ENCODE assay signal across 13 cellular contexts in the genomic region with DNA sequence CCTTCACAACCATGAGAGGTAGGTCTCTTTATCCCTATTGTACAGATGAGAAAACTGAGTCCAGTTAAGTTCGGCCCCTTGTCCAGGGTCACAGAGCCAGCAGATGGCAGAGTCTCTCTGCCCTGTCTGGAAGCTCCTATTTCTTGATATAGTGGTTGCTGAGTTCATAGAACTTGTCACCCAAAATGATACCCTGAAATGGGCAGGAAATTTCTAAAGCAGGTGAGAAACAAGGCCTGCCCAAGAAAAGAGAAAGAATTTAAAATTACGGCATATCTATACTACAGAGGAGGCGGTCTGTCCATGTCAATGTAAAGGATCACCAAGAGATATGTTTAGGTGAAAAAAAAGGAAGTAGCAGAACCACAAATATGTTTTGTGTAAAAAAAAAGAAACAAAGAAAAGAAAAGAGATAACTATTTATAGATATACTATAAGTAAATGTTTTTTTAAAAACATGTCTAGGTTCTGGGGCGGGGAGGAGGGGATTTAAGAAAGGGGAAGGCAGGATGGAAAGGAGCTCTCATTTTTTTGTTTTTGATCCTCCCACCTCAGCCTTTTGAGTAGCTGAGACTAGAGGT. TPM values are rescaled to one million over a fixed set of nuclear protein-coding genes. Genes with fewer than 3 reads are reported as not detected.
DNase-seq lines count a peak whose midpoint lies in the region; ATAC-seq and TF ChIP-seq lines count a peak whose summit lies in the region.
"Had no signal": no experiment of that assay in that cellular context is flagged by ENCODE, and none has a peak within 500 bp of the region (broad histone marks: within the 10 kb centered on the region; RNA-seq: fewer than 3 reads in every experiment).

No MANE protein-coding gene starts in this region.

- H3K36me3 ChIP-seq in spleen: no peaks in the 10 kb centered on the region
- H3K36me3 ChIP-seq: esophagus muscularis mucosa, vagina had no signal

- no peaks in the 10 kb centered on the region for H3K36me3 Mint-ChIP-seq in activated naive CD4-positive, alpha-beta T cell treated with anti-CD3 and anti-CD28 coated beads, Interleukin-2, amount 50 U/mL, for 24 hours
- H3K36me3 Mint-ChIP-seq in T-cell: no peaks in the 10 kb centered on the region

- no peaks in the 10 kb centered on the region for H3K9me3 Mint-ChIP-seq in activated naive CD4-positive, alpha-beta T cell treated with anti-CD3 and anti-CD28 coated beads, Interleukin-2, amount 50 U/mL, for 24 hours
- no peaks in the 10 kb centered on the region for H3K9me3 Mint-ChIP-seq in T-cell

- intact Hi-C loops in spleen (cut with DNase I; ENCODE audit: low total_unique reads): no loop called here

- TF ChIP-seq POLR2A in spleen (IDR thresholded peaks at IDR 0.05): no peak

- TF ChIP-seq CTCF in spleen (IDR thresholded peaks at IDR 0.05 in 8 of 11, conservative IDR thresholded peaks at IDR 0.05 in 3 of 11): peak in 1 of 11 experiments; percentile 14

- WGBS in spleen, 5 donors: 54 to 70% (median 58%) methylated on average over 4 of the region's 4 CpGs

- POLR2A ChIA-PET in T-cell (lab: Charles Lee): no interaction called here

- H3K27me3 ChIP-seq in spleen (replicated peaks in 1 of 7): no peaks in the 10 kb centered on the region
- H3K27me3 ChIP-seq: esophagus muscularis mucosa, vagina had no signal

- no peaks in the 10 kb centered on the region for H3K9me3 ChIP-seq in spleen
- H3K9me3 ChIP-seq: esophagus muscularis mucosa, vagina had no signal

- H3K27ac Mint-ChIP-seq in activated naive CD4-positive, alpha-beta T cell treated with anti-CD3 and anti-CD28 coated beads, Interleukin-2, amount 50 U/mL, for 24 hours: peak overlapping the region; percentile 38
- peak overlapping the region; percentile 1 to 53 for H3K27ac Mint-ChIP-seq in T-cell

- DNase-seq in activated naive CD4-positive, alpha-beta T cell (lab: John Stamatoyannopoulos, UW): no peak
- DNase-seq in Kasumi-1 (lab: John Stamatoyannopoulos, UW) (peak; percentile 47 to 56), T-cell (no peak), spleen (peak; percentile 6), EL (no peak)
- DNase-seq: NCI-H345 had no signal

- peak overlapping the region; percentile 20 for H3K4me3 Mint-ChIP-seq in activated naive CD4-positive, alpha-beta T cell treated with anti-CD3 and anti-CD28 coated beads, Interleukin-2, amount 50 U/mL, for 24 hours
- H3K4me3 Mint-ChIP-seq in T-cell: peak overlapping the region in 1 of 3 donors; percentile 36

- CTCF ChIA-PET in T-cell (lab: Charles Lee): interaction anchor here in 1 of 2 donors (0.5 to 0.7 kb wide), 2 partner anchors 41 to 659 kb away, joined by 3 to 5 read pairs; no protein-coding TSS in a partner anchor

- no peaks in the 10 kb centered on the region for H3K27me3 Mint-ChIP-seq in activated naive CD4-positive, alpha-beta T cell treated with anti-CD3 and anti-CD28 coated beads, Interleukin-2, amount 50 U/mL, for 24 hours
- H3K27me3 Mint-ChIP-seq in T-cell: peaks cover 0 to 2% of the 10 kb centered on the region in 2 donors

- H3K4me1 Mint-ChIP-seq in activated naive CD4-positive, alpha-beta T cell treated with anti-CD3 and anti-CD28 coated beads, Interleukin-2, amount 50 U/mL, for 24 hours: peaks cover 20% of the 10 kb centered on the region
- peaks cover 14 to 23% (median 20%) of the 10 kb centered on the region in 3 donors for H3K4me1 Mint-ChIP-seq in T-cell

- H3K4me1 ChIP-seq in spleen: peaks cover 7 to 50% (median 30%) of the 10 kb centered on the region in 6 donors

- peak overlapping the region in 4 of 8 donors; percentile 1 to 45 (median 29) for H3K27ac ChIP-seq in spleen
- H3K27ac ChIP-seq: vagina had no signal

- ATAC-seq in T-cell (replicated peaks in 1 of 4): peak in 2 of 4 experiments; percentile 43 to 53
- no peak for ATAC-seq in HG02852 (IDR thresholded peaks at IDR 0.05; ENCODE audit: unreplicated experiment)
- ATAC-seq in SK-N-SH treated with all-trans-retinoic acid at 6 μM for 48 hours: no peak
- ATAC-seq: activated CD4-positive, CD25-positive, alpha-beta regulatory T cell treated with anti-CD3 and anti-CD28 coated beads, Interleukin-2, amount 50 U/mL, for 24 hours had no signal

- H3K4me3 ChIP-seq in spleen: no peak overlapping the region
- H3K4me3 ChIP-seq: esophagus muscularis mucosa, lung, vagina had no signal

TF ChIP-seq in SK-N-SH treated with all-trans-retinoic acid at 6 μM for 48 hours, 23 proteins besides CTCF, POLR2A, EP300 and RAD21 (continues in another document):
- TF ChIP-seq, protein P1, sequence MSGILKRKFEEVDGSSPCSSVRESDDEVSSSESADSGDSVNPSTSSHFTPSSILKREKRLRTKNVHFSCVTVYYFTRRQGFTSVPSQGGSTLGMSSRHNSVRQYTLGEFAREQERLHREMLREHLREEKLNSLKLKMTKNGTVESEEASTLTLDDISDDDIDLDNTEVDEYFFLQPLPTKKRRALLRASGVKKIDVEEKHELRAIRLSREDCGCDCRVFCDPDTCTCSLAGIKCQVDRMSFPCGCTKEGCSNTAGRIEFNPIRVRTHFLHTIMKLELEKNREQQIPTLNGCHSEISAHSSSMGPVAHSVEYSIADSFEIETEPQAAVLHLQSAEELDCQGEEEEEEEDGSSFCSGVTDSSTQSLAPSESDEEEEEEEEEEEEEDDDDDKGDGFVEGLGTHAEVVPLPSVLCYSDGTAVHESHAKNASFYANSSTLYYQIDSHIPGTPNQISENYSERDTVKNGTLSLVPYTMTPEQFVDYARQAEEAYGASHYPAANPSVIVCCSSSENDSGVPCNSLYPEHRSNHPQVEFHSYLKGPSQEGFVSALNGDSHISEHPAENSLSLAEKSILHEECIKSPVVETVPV (CRISPR knock-in tag; IDR thresholded peaks at IDR 0.05): no peak
- no peak for TF ChIP-seq RARB (CRISPR knock-in tag; IDR thresholded peaks at IDR 0.05)
- no peak for TF ChIP-seq CSDC2 (CRISPR knock-in tag; IDR thresholded peaks at IDR 0.05)
- no peak for TF ChIP-seq GLIS3 (CRISPR knock-in tag; IDR thresholded peaks at IDR 0.05)
- TF ChIP-seq SNAI2 (CRISPR knock-in tag; IDR thresholded peaks at IDR 0.05): no peak
- TF ChIP-seq, protein P2, sequence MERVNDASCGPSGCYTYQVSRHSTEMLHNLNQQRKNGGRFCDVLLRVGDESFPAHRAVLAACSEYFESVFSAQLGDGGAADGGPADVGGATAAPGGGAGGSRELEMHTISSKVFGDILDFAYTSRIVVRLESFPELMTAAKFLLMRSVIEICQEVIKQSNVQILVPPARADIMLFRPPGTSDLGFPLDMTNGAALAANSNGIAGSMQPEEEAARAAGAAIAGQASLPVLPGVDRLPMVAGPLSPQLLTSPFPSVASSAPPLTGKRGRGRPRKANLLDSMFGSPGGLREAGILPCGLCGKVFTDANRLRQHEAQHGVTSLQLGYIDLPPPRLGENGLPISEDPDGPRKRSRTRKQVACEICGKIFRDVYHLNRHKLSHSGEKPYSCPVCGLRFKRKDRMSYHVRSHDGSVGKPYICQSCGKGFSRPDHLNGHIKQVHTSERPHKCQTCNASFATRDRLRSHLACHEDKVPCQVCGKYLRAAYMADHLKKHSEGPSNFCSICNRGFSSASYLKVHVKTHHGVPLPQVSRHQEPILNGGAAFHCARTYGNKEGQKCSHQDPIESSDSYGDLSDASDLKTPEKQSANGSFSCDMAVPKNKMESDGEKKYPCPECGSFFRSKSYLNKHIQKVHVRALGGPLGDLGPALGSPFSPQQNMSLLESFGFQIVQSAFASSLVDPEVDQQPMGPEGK (CRISPR knock-in tag; IDR thresholded peaks at IDR 0.05; ENCODE audit: borderline replicate concordance): no peak
- TF ChIP-seq OSR1 (CRISPR knock-in tag; IDR thresholded peaks at IDR 0.05): no peak
- TF ChIP-seq ISL1 (CRISPR knock-in tag; IDR thresholded peaks at IDR 0.05): no peak
- TF ChIP-seq TCF4 (CRISPR knock-in tag; IDR thresholded peaks at IDR 0.05; ENCODE audit: borderline replicate concordance): no peak
- TF ChIP-seq, protein P3, sequence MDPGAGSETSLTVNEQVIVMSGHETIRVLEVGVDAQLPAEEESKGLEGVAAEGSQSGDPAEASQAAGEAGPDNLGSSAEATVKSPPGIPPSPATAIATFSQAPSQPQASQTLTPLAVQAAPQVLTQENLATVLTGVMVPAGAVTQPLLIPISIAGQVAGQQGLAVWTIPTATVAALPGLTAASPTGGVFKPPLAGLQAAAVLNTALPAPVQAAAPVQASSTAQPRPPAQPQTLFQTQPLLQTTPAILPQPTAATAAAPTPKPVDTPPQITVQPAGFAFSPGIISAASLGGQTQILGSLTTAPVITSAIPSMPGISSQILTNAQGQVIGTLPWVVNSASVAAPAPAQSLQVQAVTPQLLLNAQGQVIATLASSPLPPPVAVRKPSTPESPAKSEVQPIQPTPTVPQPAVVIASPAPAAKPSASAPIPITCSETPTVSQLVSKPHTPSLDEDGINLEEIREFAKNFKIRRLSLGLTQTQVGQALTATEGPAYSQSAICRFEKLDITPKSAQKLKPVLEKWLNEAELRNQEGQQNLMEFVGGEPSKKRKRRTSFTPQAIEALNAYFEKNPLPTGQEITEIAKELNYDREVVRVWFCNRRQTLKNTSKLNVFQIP (CRISPR knock-in tag; IDR thresholded peaks at IDR 0.05; ENCODE audit: borderline replicate concordance, low read depth): no peak
- TF ChIP-seq ZFP3 (CRISPR knock-in tag; IDR thresholded peaks at IDR 0.05): no peak
- TF ChIP-seq ZNF8 (CRISPR knock-in tag; IDR thresholded peaks at IDR 0.05): no peak
- TF ChIP-seq, protein P4, sequence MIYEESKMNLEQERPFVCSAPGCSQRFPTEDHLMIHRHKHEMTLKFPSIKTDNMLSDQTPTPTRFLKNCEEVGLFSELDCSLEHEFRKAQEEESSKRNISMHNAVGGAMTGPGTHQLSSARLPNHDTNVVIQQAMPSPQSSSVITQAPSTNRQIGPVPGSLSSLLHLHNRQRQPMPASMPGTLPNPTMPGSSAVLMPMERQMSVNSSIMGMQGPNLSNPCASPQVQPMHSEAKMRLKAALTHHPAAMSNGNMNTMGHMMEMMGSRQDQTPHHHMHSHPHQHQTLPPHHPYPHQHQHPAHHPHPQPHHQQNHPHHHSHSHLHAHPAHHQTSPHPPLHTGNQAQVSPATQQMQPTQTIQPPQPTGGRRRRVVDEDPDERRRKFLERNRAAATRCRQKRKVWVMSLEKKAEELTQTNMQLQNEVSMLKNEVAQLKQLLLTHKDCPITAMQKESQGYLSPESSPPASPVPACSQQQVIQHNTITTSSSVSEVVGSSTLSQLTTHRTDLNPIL (CRISPR knock-in tag; IDR thresholded peaks at IDR 0.05; ENCODE audit: low read depth): no peak
- TF ChIP-seq ZNF70 (CRISPR knock-in tag; IDR thresholded peaks at IDR 0.05): no peak
- TF ChIP-seq TOX (CRISPR knock-in tag; IDR thresholded peaks at IDR 0.05; ENCODE audit: borderline replicate concordance): no peak
- TF ChIP-seq ESRRG (CRISPR knock-in tag; IDR thresholded peaks at IDR 0.05): no peak
- no peak for TF ChIP-seq ZNF565 (CRISPR knock-in tag; conservative IDR thresholded peaks at IDR 0.05; ENCODE audit: low read depth)
- no peak for TF ChIP-seq BACH2 (CRISPR knock-in tag; IDR thresholded peaks at IDR 0.05; ENCODE audit: borderline replicate concordance)

RNA-seq across cellular contexts. Expression of a gene that starts 39.8 kb away (rescaled TPM):
- total RNA-seq in T-cell: under 1 TPM in 4 of 5 donors, not detected in 1; 0.13 to 0.96 (median 0.28) TPM
- total RNA-seq in spleen: 10 to 100 TPM; 32.3 to 55.7 (median 50.1) TPM
- polyA plus RNA-seq in spleen: 100 to 1,000 TPM in 2 of 3 donors, 10 to 100 TPM in 1; 76.9 to 165 (median 103) TPM
- total RNA-seq: vagina had no signal

RNA-seq across cellular contexts. Expression of a gene that starts 49.0 kb away (rescaled TPM):
- total RNA-seq in T-cell: 10 to 100 TPM; 20.8 to 47.1 (median 42.6) TPM
- 10 to 100 TPM; 40.5 to 59.7 (median 44.3) TPM for total RNA-seq in spleen
- polyA plus RNA-seq in spleen: 10 to 100 TPM; 18.8 to 28.1 (median 22.0) TPM

Comparison
In these comparisons a context has a peak if more than half of its experiments do, and no peak if none do; other contexts are left out.
1. DNase-seq: peak in Kasumi-1 (2 of 2) and spleen (single experiment); none in activated naive CD4-positive, alpha-beta T cell (0 of 4), T-cell (0 of 34) and EL (single experiment).
2. RNA of a gene that starts 39.8 kb away (total RNA-seq): 32.3 to 55.7 TPM in spleen; 0.13 to 0.96 TPM in T-cell; every median in the first group is over 10 times any median in the second.